1 cellular context compared by ENCODE assay signal in the genomic region with DNA sequence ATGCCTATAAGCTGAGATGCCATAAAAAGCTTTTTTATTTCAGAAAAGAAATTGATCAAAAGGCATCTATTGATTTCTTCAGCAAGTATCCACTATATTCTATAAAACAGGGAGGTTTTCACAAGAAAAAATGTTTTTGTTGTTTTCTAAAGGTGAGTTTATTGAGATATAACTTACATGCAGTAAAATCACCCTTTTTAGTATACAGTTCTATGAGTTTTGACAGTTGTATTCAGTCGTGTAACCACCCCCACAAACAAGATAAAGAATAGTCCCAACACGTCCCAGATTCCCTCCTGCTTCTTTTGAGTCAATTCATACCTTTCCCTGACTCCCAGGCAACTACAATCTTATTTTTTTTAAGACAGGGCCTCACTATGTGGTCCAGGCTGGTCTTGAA.
TF ChIP-seq lines count a peak whose summit lies in the region.

No MANE protein-coding gene starts in this region.

TF ChIP-seq in SK-N-SH treated with all-trans-retinoic acid at 6 μM for 48 hours, 23 proteins besides CTCF, POLR2A, EP300 and RAD21 (continued from another document):
- TF ChIP-seq, protein P1, sequence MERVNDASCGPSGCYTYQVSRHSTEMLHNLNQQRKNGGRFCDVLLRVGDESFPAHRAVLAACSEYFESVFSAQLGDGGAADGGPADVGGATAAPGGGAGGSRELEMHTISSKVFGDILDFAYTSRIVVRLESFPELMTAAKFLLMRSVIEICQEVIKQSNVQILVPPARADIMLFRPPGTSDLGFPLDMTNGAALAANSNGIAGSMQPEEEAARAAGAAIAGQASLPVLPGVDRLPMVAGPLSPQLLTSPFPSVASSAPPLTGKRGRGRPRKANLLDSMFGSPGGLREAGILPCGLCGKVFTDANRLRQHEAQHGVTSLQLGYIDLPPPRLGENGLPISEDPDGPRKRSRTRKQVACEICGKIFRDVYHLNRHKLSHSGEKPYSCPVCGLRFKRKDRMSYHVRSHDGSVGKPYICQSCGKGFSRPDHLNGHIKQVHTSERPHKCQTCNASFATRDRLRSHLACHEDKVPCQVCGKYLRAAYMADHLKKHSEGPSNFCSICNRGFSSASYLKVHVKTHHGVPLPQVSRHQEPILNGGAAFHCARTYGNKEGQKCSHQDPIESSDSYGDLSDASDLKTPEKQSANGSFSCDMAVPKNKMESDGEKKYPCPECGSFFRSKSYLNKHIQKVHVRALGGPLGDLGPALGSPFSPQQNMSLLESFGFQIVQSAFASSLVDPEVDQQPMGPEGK (CRISPR knock-in tag; IDR thresholded peaks at IDR 0.05; ENCODE audit: borderline replicate concordance), result no peak
- no peak for TF ChIP-seq OSR1 (CRISPR knock-in tag; IDR thresholded peaks at IDR 0.05)
- no peak for TF ChIP-seq ARNTL (CRISPR knock-in tag; IDR thresholded peaks at IDR 0.05; ENCODE audit: borderline replicate concordance, low read depth)
- TF ChIP-seq ZFP3 (CRISPR knock-in tag; IDR thresholded peaks at IDR 0.05), result no peak
- no peak for TF ChIP-seq CSDC2 (CRISPR knock-in tag; IDR thresholded peaks at IDR 0.05)
- TF ChIP-seq SNAI2 (CRISPR knock-in tag; IDR thresholded peaks at IDR 0.05), result no peak
- no peak for TF ChIP-seq ZC3H10 (CRISPR knock-in tag; IDR thresholded peaks at IDR 0.05)
- no peak for TF ChIP-seq RARB (CRISPR knock-in tag; IDR thresholded peaks at IDR 0.05)
